In genomic region chr5:76831108-76831447, GRCh38 we compare ENCODE assay signal across 13 cellular contexts. TPM values are rescaled to one million over a fixed set of nuclear protein-coding genes. Genes with fewer than 3 reads are reported as not detected.
A peak's percentile ranks its signal among the peaks of the same experiment; 100 is the strongest.
DNase-seq lines count a peak whose midpoint lies in the region; ATAC-seq, FAIRE-seq and TF ChIP-seq lines count a peak whose summit lies in the region.
"Had no signal": no experiment of that assay in that cellular context is flagged by ENCODE, and none has a peak within 500 bp of the region (broad histone marks: within the 10 kb centered on the region; RNA-seq: fewer than 3 reads in every experiment).

No MANE protein-coding gene starts in this region.

- POLR2A ChIA-PET in Panc1 (lab: Charles Lee): interaction anchor here (0.7 kb wide), 1 partner anchor 104 kb away, joined by 4 read pairs; no protein-coding TSS in a partner anchor

- CTCF ChIA-PET in Panc1 (lab: Charles Lee): interaction anchor here (0.7 kb wide), 1 partner anchor 1781 kb away, joined by 3 read pairs; no protein-coding TSS in a partner anchor

- H3K9me3 ChIP-seq in Panc1 (ENCODE audit: control insufficient read depth, insufficient read depth, low read depth, low read length) (no peaks in the 10 kb centered on the region), endodermal cell (ENCODE audit: control insufficient read depth, low read length) (no peaks in the 10 kb centered on the region), osteoblast (ENCODE audit: low read depth, low read length) (no peaks in the 10 kb centered on the region), colonic mucosa (no peaks in the 10 kb centered on the region)
- H3K9me3 ChIP-seq: psoas muscle had no signal

- no peak overlapping the region for H2AFZ ChIP-seq in osteoblast (ENCODE audit: low read length)

- no peak overlapping the region for H3K4me2 ChIP-seq in osteoblast (ENCODE audit: insufficient read depth, low read length)

- no peak overlapping the region for H3K4me3 ChIP-seq in Panc1 (ENCODE audit: low read depth in 2 of 2, low read length in 2 of 2)
- no peak overlapping the region for H3K4me3 ChIP-seq in endodermal cell (ENCODE audit: low read length)
- no peak overlapping the region for H3K4me3 ChIP-seq in osteoblast (ENCODE audit: insufficient read depth, low read length)
- H3K4me3 ChIP-seq in colonic mucosa: no peak overlapping the region
- H3K4me3 ChIP-seq: psoas muscle had no signal

- no peaks in the 10 kb centered on the region for H4K20me1 ChIP-seq in osteoblast (ENCODE audit: insufficient read depth, low read length)

- H3K9ac ChIP-seq in endodermal cell (ENCODE audit: extremely low read depth, low read length, poor library complexity, severe bottlenecking) (no peak overlapping the region), colonic mucosa (ENCODE audit: low read depth in 2 of 2, low read length in 2 of 2) (no peak overlapping the region)

- no peak for FAIRE-seq in GM12891 (lab: Jason Lieb, UNC)

- in situ Hi-C loops in Panc1 (cut with HindIII; ENCODE audit: low pct_unique_long_range_greater_than_20kb, low sequenced_read_pairs): no loop called here
- in situ Hi-C loops in GM13976 (cut with MboI; ENCODE audit: low sequenced_read_pairs, unreplicated experiment): no loop called here

- H3K9me3 Mint-ChIP-seq in endodermal cell: no peaks in the 10 kb centered on the region
- H3K9me3 Mint-ChIP-seq: activated naive CD4-positive, alpha-beta T cell treated with anti-CD3 and anti-CD28 coated beads, Interleukin-2, amount 50 U/mL, for 72 hours had no signal

- no peak overlapping the region for H3K27ac Mint-ChIP-seq in endodermal cell
- H3K27ac Mint-ChIP-seq: activated naive CD4-positive, alpha-beta T cell treated with anti-CD3 and anti-CD28 coated beads, Interleukin-2, amount 50 U/mL, for 72 hours had no signal

- TF ChIP-seq CTCF in Panc1 (IDR thresholded peaks at IDR 0.05) (no peak), endodermal cell (conservative IDR thresholded peaks at IDR 0.05) (no peak), osteoblast (IDR thresholded peaks at IDR 0.05; ENCODE audit: extremely low read depth, low read depth, low read length) (no peak), GM13976 (IDR thresholded peaks at IDR 0.05; ENCODE audit: borderline replicate concordance, control extremely low read depth, extremely low read depth, insufficient read depth, missing control alignments) (no peak), colonic mucosa (IDR thresholded peaks at IDR 0.05) (no peak)

- H3K4me1 ChIP-seq in Panc1 (ENCODE audit: control insufficient read depth, insufficient read depth, low read length) (peaks cover 11% of the 10 kb centered on the region), endodermal cell (ENCODE audit: control insufficient read depth, insufficient read depth, low read length) (no peaks in the 10 kb centered on the region), osteoblast (ENCODE audit: insufficient read depth, low read length) (peaks cover 12% of the 10 kb centered on the region), colonic mucosa (no peaks in the 10 kb centered on the region)
- H3K4me1 ChIP-seq: psoas muscle had no signal

- H3K36me3 ChIP-seq in Panc1 (ENCODE audit: control insufficient read depth, insufficient read depth, low read length) (no peaks in the 10 kb centered on the region; the same call in 1 of the 2 replicates), endodermal cell (ENCODE audit: control insufficient read depth, insufficient read depth, low read length) (peaks cover 8% of the 10 kb centered on the region), osteoblast (ENCODE audit: insufficient read depth, low read length) (no peaks in the 10 kb centered on the region), colonic mucosa (no peaks in the 10 kb centered on the region)

- H3K27me3 ChIP-seq in Panc1 (ENCODE audit: control insufficient read depth, insufficient read depth, low read length) (no peaks in the 10 kb centered on the region), endodermal cell (ENCODE audit: control insufficient read depth, insufficient read depth, low read length, poor library complexity, severe bottlenecking) (no peaks in the 10 kb centered on the region), osteoblast (ENCODE audit: insufficient read depth, low read length) (no peaks in the 10 kb centered on the region), colonic mucosa (no peaks in the 10 kb centered on the region)

- DNase-seq in GM12891 (ENCODE audit: insufficient read length, low spot score) (no peak), Panc1 (ENCODE audit: low read depth, low spot score) (no peak), endodermal cell (peak; percentile 49), osteoblast (ENCODE audit: insufficient read length, low spot score, missing footprints) (peak; percentile 77), GM13976 (ENCODE audit: low spot score) (no peak), colonic mucosa (no peak), SKM-1 (lab: John Stamatoyannopoulos, UW; ENCODE audit: unreplicated experiment) (no peak)
- DNase-seq: NCI-H2081, psoas muscle had no signal

- H3K79me2 ChIP-seq in osteoblast (ENCODE audit: insufficient read depth, low read length): no peaks in the 10 kb centered on the region

- H3K4me1 Mint-ChIP-seq in endodermal cell: peaks cover 8% of the 10 kb centered on the region

- intact Hi-C loops in Panc1 (cut with micrococcal nuclease; ENCODE audit: unreplicated experiment): loop anchor here (5.0 kb wide), 1 partner anchor 309 kb away; no protein-coding TSS in a partner anchor
- intact Hi-C loops in colonic mucosa (cut with DNase I): no loop called here

- TF ChIP-seq POLR2A in GM12891 (IDR thresholded peaks at IDR 0.05; ENCODE audit: low read depth, low read length): no peak

- no peak overlapping the region for H3K27ac ChIP-seq in Panc1 (ENCODE audit: low read length)
- H3K27ac ChIP-seq in endodermal cell (ENCODE audit: low read depth, low read length): no peak overlapping the region
- no peak overlapping the region for H3K27ac ChIP-seq in osteoblast (ENCODE audit: low read depth, low read length)
- H3K27ac ChIP-seq in colonic mucosa: no peak overlapping the region
- H3K27ac ChIP-seq: epithelial cell of prostate, psoas muscle had no signal

- 45 to 61% methylated on average over 2 of the region's 2 CpGs for whole genome bisulfite sequencing in endodermal cell (ENCODE audit: insufficient coverage in 1 of 2, insufficient read length in 1 of 2), 2 experiments

- no TSS peak for BruUV-seq in Panc1 (replicated peaks; lab: Mats Ljungman, UMichigan)

- H3K4me3 Mint-ChIP-seq in endodermal cell: no peak overlapping the region

- no peaks in the 10 kb centered on the region for H3K27me3 Mint-ChIP-seq in endodermal cell (ENCODE audit: insufficient read depth)

- ATAC-seq in Panc1: peak; percentile 80
- ATAC-seq in HG03196 (IDR thresholded peaks at IDR 0.05; ENCODE audit: unreplicated experiment): no peak
- ATAC-seq: psoas muscle had no signal

- H3K36me3 Mint-ChIP-seq in endodermal cell (ENCODE audit: low read depth): peaks cover 17% of the 10 kb centered on the region

TF ChIP-seq in GM12891, 5 proteins besides CTCF, POLR2A, EP300 and RAD21:
- TF ChIP-seq POU2F2 (IDR thresholded peaks at IDR 0.05; ENCODE audit: low read depth, low read length) (0 out of 2 replicates have a peak, but pooled peaks have one; percentile 45), TAF1 (IDR thresholded peaks at IDR 0.05; ENCODE audit: low read depth, low read length) (no peak)

RNA-seq across cellular contexts. Expression of gene F2RL1, which starts 12.2 kb away (rescaled TPM):
- not detected for polyA plus RNA-seq in GM12891 (2012; ENCODE audit: low read depth, missing spikeins)
- total RNA-seq in Panc1 (2021; ENCODE audit: unreplicated experiment) (65.9 TPM), endodermal cell (10 to 100 TPM; 13.4 to 18.2 TPM), osteoblast (1.8 and 5.3 TPM in 2 replicates), colonic mucosa (100 to 1,000 TPM in 1 of 2 donors, 10 to 100 TPM in 1; 87.0 to 139 TPM)
- 26.8 TPM for polyA plus RNA-seq in Panc1 (2012; ENCODE audit: insufficient read length)
- polyA plus RNA-seq in endodermal cell (2013, experiment 1 of 2): 8.1 TPM
- 7.6 TPM for polyA plus RNA-seq in endodermal cell (2013, experiment 2 of 2)

RNA-seq across cellular contexts. Expression of gene S100Z, which starts 18.7 kb away (rescaled TPM):
- 0.33 TPM for polyA plus RNA-seq in GM12891 (2012; ENCODE audit: low read depth, missing spikeins)
- not detected for total RNA-seq in Panc1 (2021; ENCODE audit: unreplicated experiment)
- not detected for polyA plus RNA-seq in Panc1 (2012; ENCODE audit: insufficient read length)
- total RNA-seq in endodermal cell: 10 to 100 TPM; 17.2 to 18.3 TPM
- 0.75 TPM for polyA plus RNA-seq in endodermal cell (2013, experiment 1 of 2)
- 1.4 TPM for polyA plus RNA-seq in endodermal cell (2013, experiment 2 of 2)
- total RNA-seq in osteoblast: not detected in 2 replicates
- total RNA-seq in colonic mucosa: not detected
- total RNA-seq: psoas muscle had no signal
- polyA plus RNA-seq: urinary bladder had no signal

Comparison
In these comparisons a context has a peak if more than half of its experiments do, and no peak if none do; other contexts are left out.
1. DNase-seq: peak in endodermal cell (single experiment) and osteoblast (single experiment); none in GM12891 (single experiment), Panc1 (single experiment), GM13976 (single experiment), colonic mucosa (single experiment) and SKM-1 (single experiment).
2. RNA of gene S100Z, which starts 18.7 kb away (total RNA-seq): 17.2 to 18.3 TPM in endodermal cell; not detected in colonic mucosa, not detected in Panc1 (single experiment) and not detected in osteoblast; every median in the first group is over 10 times any median in the second.